In genomic region chr17:44326867-44327444, GRCh38 we compare ENCODE assay signal across 1 cellular context.
TF ChIP-seq lines count a peak whose summit lies in the region.

No MANE protein-coding gene starts in this region.

TF ChIP-seq in HepG2, 621 proteins besides CTCF, POLR2A, EP300 and RAD21 (continued from another document and continues in another):
- 0 out of 2 replicates have a peak, but pooled peaks have one; percentile 36 for TF ChIP-seq GFI1 (CRISPR knock-in tag; IDR thresholded peaks at IDR 0.05; ENCODE audit: borderline replicate concordance)
- TF ChIP-seq ETV6 (CRISPR knock-in tag; conservative IDR thresholded peaks at IDR 0.05) = no peak
- TF ChIP-seq ZNF33B (CRISPR knock-in tag; IDR thresholded peaks at IDR 0.05) = no peak
- no peak for TF ChIP-seq GPN1 (CRISPR knock-in tag; IDR thresholded peaks at IDR 0.05; ENCODE audit: borderline replicate concordance)
- no peak for TF ChIP-seq CCDC6 (CRISPR knock-in tag; IDR thresholded peaks at IDR 0.05)
- TF ChIP-seq ZC3H4 (CRISPR knock-in tag; IDR thresholded peaks at IDR 0.05; ENCODE audit: borderline replicate concordance) = no peak
- no peak for TF ChIP-seq ZNF512B (CRISPR knock-in tag; IDR thresholded peaks at IDR 0.05; ENCODE audit: borderline replicate concordance)
- no peak for TF ChIP-seq MXD1 (CRISPR knock-in tag; IDR thresholded peaks at IDR 0.05)
- TF ChIP-seq BORCS8-MEF2B (CRISPR knock-in tag; IDR thresholded peaks at IDR 0.05) = peak; percentile 42; the same call in 1 of the 2 replicates
- peak; percentile 14; the same call in 1 of the 2 replicates for TF ChIP-seq ZNF652 (CRISPR knock-in tag; IDR thresholded peaks at IDR 0.05; ENCODE audit: borderline replicate concordance, low read depth)
- no peak for TF ChIP-seq ARID3A (IDR thresholded peaks at IDR 0.05; ENCODE audit: low read depth, low read length)
- no peak for TF ChIP-seq MTA1 (CRISPR knock-in tag; IDR thresholded peaks at IDR 0.05; ENCODE audit: borderline replicate concordance)
- peak; percentile 47; the same call in 1 of the 2 replicates for TF ChIP-seq ZNF749 (CRISPR knock-in tag; IDR thresholded peaks at IDR 0.05; ENCODE audit: borderline replicate concordance)
- TF ChIP-seq ZZZ3 (CRISPR knock-in tag; IDR thresholded peaks at IDR 0.05; ENCODE audit: borderline replicate concordance) = peak; percentile 32; the same call in 1 of the 2 replicates
- TF ChIP-seq ZNF792 (CRISPR knock-in tag; IDR thresholded peaks at IDR 0.05) = no peak; the same call in 1 of the 2 replicates
- TF ChIP-seq AGO1 (IDR thresholded peaks at IDR 0.05; ENCODE audit: low read depth, low read length, poor library complexity, severe bottlenecking) = peak; percentile 28
- TF ChIP-seq CEBPB (IDR thresholded peaks at IDR 0.05; ENCODE audit: borderline replicate concordance, low read depth, low read length) = no peak
- TF ChIP-seq NFIC (IDR thresholded peaks at IDR 0.05; ENCODE audit: low read length) = no peak
- TF ChIP-seq TSC22D2 (CRISPR knock-in tag; IDR thresholded peaks at IDR 0.05; ENCODE audit: borderline replicate concordance) = no peak
- peak; percentile 86 for TF ChIP-seq SMAD3 (CRISPR knock-in tag; IDR thresholded peaks at IDR 0.05)
- 0 out of 4 replicates have a peak, but pooled peaks of 1 of the 2 experiments have one; percentile 37 for TF ChIP-seq REST (IDR thresholded peaks at IDR 0.05; ENCODE audit: borderline replicate concordance in 1 of 2, low read depth in 1 of 2, low read length in 2 of 2)
- TF ChIP-seq IRF1 (CRISPR knock-in tag; IDR thresholded peaks at IDR 0.05; ENCODE audit: low read depth) = no peak
- TF ChIP-seq ZNF34 (CRISPR knock-in tag; IDR thresholded peaks at IDR 0.05; ENCODE audit: borderline replicate concordance) = no peak
- no peak for TF ChIP-seq SP1 (IDR thresholded peaks at IDR 0.05)
- TF ChIP-seq SP1 (CRISPR knock-in tag; IDR thresholded peaks at IDR 0.05) = peak; percentile 76
- TF ChIP-seq ZBTB40 (IDR thresholded peaks at IDR 0.05) = no peak
- TF ChIP-seq ZBTB40 (CRISPR knock-in tag; IDR thresholded peaks at IDR 0.05) = no peak
- TF ChIP-seq MEIS2 (CRISPR knock-in tag; IDR thresholded peaks at IDR 0.05) = peak; percentile 55; the same call in 1 of the 2 replicates
- TF ChIP-seq TFE3 (CRISPR knock-in tag; IDR thresholded peaks at IDR 0.05) = peak; percentile 73
